ENCODE assay signal across 1 cellular context in genomic region chr1:232538943-232539302, GRCh38.
TF ChIP-seq lines count a peak whose summit lies in the region.

No MANE protein-coding gene starts in this region.

TF ChIP-seq in IMR-90, 13 proteins besides CTCF, POLR2A, EP300 and RAD21:
- no peak for TF ChIP-seq RCOR1 (IDR thresholded peaks at IDR 0.05; ENCODE audit: insufficient replicate concordance, low read length)
- TF ChIP-seq USF2 (IDR thresholded peaks at IDR 0.05; ENCODE audit: low read depth, low read length), result no peak
- no peak for TF ChIP-seq SMC3 (IDR thresholded peaks at IDR 0.05; ENCODE audit: low read depth, low read length)
TF ChIP-seq in IMR-90: peak in this region for 0.
